In genomic region chr12:99985129-99985570, GRCh38 we compare ENCODE assay signal across 8 cellular contexts. TPM values are rescaled to one million over a fixed set of nuclear protein-coding genes. Genes with fewer than 3 reads are reported as not detected.
A peak's percentile ranks its signal among the peaks of the same experiment; 100 is the strongest.
DNase-seq lines count a peak whose midpoint lies in the region; ATAC-seq and TF ChIP-seq lines count a peak whose summit lies in the region.

No MANE protein-coding gene starts in this region.

- DNase-seq in DMS 273 treated with DMSO at 0.1 percent for 48 hours (lab: John Stamatoyannopoulos, UW) (peak; percentile 1), DMS 273 (lab: John Stamatoyannopoulos, UW; ENCODE audit: unreplicated experiment) (no peak), right atrium auricular region (ENCODE audit: low spot score) (no peak), smooth muscle cell (lab: John Stamatoyannopoulos, UW; ENCODE audit: unreplicated experiment) (no peak), NCI-H2107 (lab: John Stamatoyannopoulos, UW) (no peak)

- H3K4me1 ChIP-seq in right atrium auricular region = peaks cover 0 to 11% of the 10 kb centered on the region in 2 donors
- H3K4me1 ChIP-seq in smooth muscle cell (ENCODE audit: low read depth) = peaks cover 8% of the 10 kb centered on the region

- TF ChIP-seq CTCF in WI38 (IDR thresholded peaks at IDR 0.05; ENCODE audit: low read depth, low read length) (no peak), right atrium auricular region (IDR thresholded peaks at IDR 0.05) (no peak), smooth muscle cell (IDR thresholded peaks at IDR 0.05; ENCODE audit: borderline replicate concordance, insufficient read depth, poor library complexity, severe bottlenecking) (no peak)

- no peaks in the 10 kb centered on the region for H3K79me2 ChIP-seq in smooth muscle cell (ENCODE audit: low read depth)

- H3K9me3 ChIP-seq in right atrium auricular region (no peaks in the 10 kb centered on the region), smooth muscle cell (replicated peaks; ENCODE audit: low read depth) (no peaks in the 10 kb centered on the region)

- H3K27me3 ChIP-seq in right atrium auricular region = no peaks in the 10 kb centered on the region
- H3K27me3 ChIP-seq in smooth muscle cell (ENCODE audit: low read depth) = peaks cover 45% of the 10 kb centered on the region

- WGBS in smooth muscle cell (ENCODE audit: low lambda C conversion rate) = 10% methylated on average over 10 of the region's 10 CpGs

- peak overlapping the region; percentile 90 for H2AFZ ChIP-seq in smooth muscle cell (ENCODE audit: low read depth)

- ATAC-seq in HG03066 (IDR thresholded peaks at IDR 0.05; ENCODE audit: low read depth, unreplicated experiment) = peak; percentile 48
- ATAC-seq in esophagus mucosa = no peak

- H3K36me3 ChIP-seq in right atrium auricular region (no peaks in the 10 kb centered on the region), smooth muscle cell (ENCODE audit: low read depth) (no peaks in the 10 kb centered on the region)

- H3K9ac ChIP-seq in smooth muscle cell (ENCODE audit: low read depth) = no peak overlapping the region

- H3K27ac ChIP-seq in right atrium auricular region = peak overlapping the region; percentile 50 to 61
- H3K27ac ChIP-seq in smooth muscle cell (ENCODE audit: low read depth) = no peak overlapping the region

- H4K20me1 ChIP-seq in smooth muscle cell (ENCODE audit: low read depth) = no peaks in the 10 kb centered on the region

- peaks cover 3% of the 10 kb centered on the region for H3F3A ChIP-seq in smooth muscle cell (ENCODE audit: low read depth)

- H3K4me2 ChIP-seq in smooth muscle cell = peak overlapping the region; percentile 98

- peak overlapping the region; percentile 71 for H3K4me3 ChIP-seq in WI38 (ENCODE audit: low read depth, low read length)
- peak overlapping the region; percentile 44 to 59 for H3K4me3 ChIP-seq in right atrium auricular region
- peak overlapping the region; percentile 73 for H3K4me3 ChIP-seq in smooth muscle cell

RNA-seq across cellular contexts. Expression of gene ANKS1B, which starts 0.4 kb away (rescaled TPM):
- 1 to 10 TPM; 2.4 to 3.1 TPM for total RNA-seq in right atrium auricular region
- 7.3 TPM in 1 of 2 replicates, not detected in the other for total RNA-seq in smooth muscle cell
- polyA plus RNA-seq in smooth muscle cell = 0.47 and 1.3 TPM in 2 replicates
- 2.8 TPM for total RNA-seq in esophagus mucosa
